Comparison of ENCODE assay signal across 26 cellular contexts in the genomic region with DNA sequence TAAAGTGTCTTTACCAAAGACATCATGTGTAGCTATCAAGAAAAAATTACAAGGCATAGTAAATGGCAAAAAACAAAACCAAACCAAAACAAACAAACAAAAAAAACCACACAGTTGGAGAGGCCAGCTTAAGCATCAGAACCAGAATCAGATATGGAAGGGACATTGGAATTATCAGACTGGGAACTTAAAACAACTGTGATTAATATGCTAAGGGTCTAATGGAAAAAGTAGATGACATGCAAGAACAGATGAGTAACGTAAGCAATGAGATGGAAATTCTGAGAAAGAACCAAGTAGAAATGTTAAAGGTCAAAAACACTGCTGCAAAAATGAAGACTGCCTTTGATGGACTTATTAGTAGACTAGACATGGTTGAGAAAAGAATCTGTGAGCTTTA.
"Had no signal": no experiment of that assay in that cellular context is flagged by ENCODE, and none has a peak within 500 bp of the region (broad histone marks: within the 10 kb centered on the region; RNA-seq: fewer than 3 reads in every experiment).

No MANE protein-coding gene starts in this region.

- H3K4me1 ChIP-seq: spleen, suprapubic skin, upper lobe of right lung had no signal

- H3K27me3 ChIP-seq: ovary, suprapubic skin, upper lobe of right lung had no signal

- H3K4me1 Mint-ChIP-seq: immature natural killer cell; naive thymus-derived CD4-positive, alpha-beta T cell; stimulated activated effector memory CD8-positive, alpha-beta T cell treated with anti-CD3 and anti-CD28 coated beads, Interleukin-12 subunit alpha, Interleukin-12 subunit beta, amount 100 ng/mL, for 72 hours had no signal

- H3K9me3 Mint-ChIP-seq: immature natural killer cell; natural killer cell treated with Interleukin-12 subunit alpha and Interleukin-12 subunit beta and Interleukin-15 and Interleukin-18, amount 100 ng/mL, for 72 hours; stimulated activated effector memory CD8-positive, alpha-beta T cell treated with anti-CD3 and anti-CD28 coated beads, Interleukin-12 subunit alpha, Interleukin-12 subunit beta, amount 100 ng/mL, for 72 hours had no signal

- H3K4me3 Mint-ChIP-seq: immature natural killer cell; naive thymus-derived CD4-positive, alpha-beta T cell; natural killer cell treated with Interleukin-12 subunit alpha and Interleukin-12 subunit beta and Interleukin-15 and Interleukin-18, amount 100 ng/mL, for 72 hours; stimulated activated effector memory CD8-positive, alpha-beta T cell treated with anti-CD3 and anti-CD28 coated beads, Interleukin-12 subunit alpha, Interleukin-12 subunit beta, amount 100 ng/mL, for 72 hours had no signal

- DNase-seq: head of caudate nucleus; hypothalamus; immature natural killer cell; kidney; left ventricle myocardium inferior; midbrain; mucosa of descending colon; naive thymus-derived CD4-positive, alpha-beta T cell; ovary; right cardiac atrium; spleen; stimulated activated CD4-positive, alpha-beta T cell treated with anti-CD3 and anti-CD28 coated beads, Interleukin-4, amount 100 ng/mL, for 24 hours; stimulated activated naive CD4-positive, alpha-beta T cell; tibial artery; trophoblast cell; upper lobe of right lung had no signal

- H3K27ac ChIP-seq: ovary, skin epidermis, spleen, suprapubic skin, thoracic aorta, tibial artery, upper lobe of right lung had no signal

- FAIRE-seq: islet of Langerhans, kidney, urothelium cell line had no signal

- H3K36me3 Mint-ChIP-seq: immature natural killer cell; naive thymus-derived CD4-positive, alpha-beta T cell; natural killer cell treated with Interleukin-12 subunit alpha and Interleukin-12 subunit beta and Interleukin-15 and Interleukin-18, amount 100 ng/mL, for 72 hours; stimulated activated effector memory CD8-positive, alpha-beta T cell treated with anti-CD3 and anti-CD28 coated beads, Interleukin-12 subunit alpha, Interleukin-12 subunit beta, amount 100 ng/mL, for 72 hours had no signal

- H3K36me3 ChIP-seq: left ventricle myocardium inferior, ovary, spleen, suprapubic skin, thoracic aorta, tibial artery, upper lobe of right lung had no signal

- H3K4me3 ChIP-seq: left ventricle myocardium inferior, lung, mucosa of descending colon, ovary, skin epidermis, spleen, suprapubic skin, thoracic aorta, tibial artery, upper lobe of right lung had no signal

- H3K27ac Mint-ChIP-seq: immature natural killer cell; natural killer cell treated with Interleukin-12 subunit alpha and Interleukin-12 subunit beta and Interleukin-15 and Interleukin-18, amount 100 ng/mL, for 72 hours; progenitor cell of endocrine pancreas; stimulated activated effector memory CD8-positive, alpha-beta T cell treated with anti-CD3 and anti-CD28 coated beads, Interleukin-12 subunit alpha, Interleukin-12 subunit beta, amount 100 ng/mL, for 72 hours had no signal

- ATAC-seq: mucosa of descending colon; naive thymus-derived CD4-positive, alpha-beta T cell; right cardiac atrium; sciatic nerve; stimulated activated effector memory CD8-positive, alpha-beta T cell treated with anti-CD3 and anti-CD28 coated beads, Interleukin-12 subunit alpha, Interleukin-12 subunit beta, amount 100 ng/mL, for 72 hours; upper lobe of right lung had no signal

- H3K9me3 ChIP-seq: left ventricle myocardium inferior, mucosa of descending colon, ovary, spleen, suprapubic skin, thoracic aorta, tibial artery, upper lobe of right lung had no signal
